23 cellular contexts compared by ENCODE assay signal in the genomic region with DNA sequence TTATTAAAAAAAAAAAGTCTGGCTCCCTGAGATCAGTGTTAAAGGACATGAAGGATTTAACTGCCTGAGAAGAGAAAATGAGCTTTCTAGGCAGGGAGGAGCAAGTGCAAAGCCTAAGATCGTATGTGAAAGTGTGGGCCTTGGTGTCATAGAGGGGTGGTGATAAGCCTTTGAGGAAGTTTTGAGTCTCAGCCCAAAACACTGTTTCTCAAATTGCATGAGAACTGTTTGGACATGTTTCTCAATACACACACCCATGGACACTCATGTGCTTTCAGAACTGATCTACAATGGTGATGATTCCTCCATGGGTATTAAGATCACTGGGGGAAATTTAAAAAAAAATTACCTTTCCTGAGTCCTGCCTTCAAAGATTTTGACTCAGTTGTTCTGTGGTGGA.
"Had no signal": no experiment of that assay in that cellular context is flagged by ENCODE, and none has a peak within 500 bp of the region (broad histone marks: within the 10 kb centered on the region; RNA-seq: fewer than 3 reads in every experiment).

No MANE protein-coding gene starts in this region.

- H3K9me3 ChIP-seq: Peyer's patch, SJCRH30 had no signal

- H3K4me2 ChIP-seq: KMS-11, PC-9 had no signal

- ATAC-seq: K562, Right ventricle myocardium inferior, SK-N-SH treated with all-trans-retinoic acid at 6 μM for 48 hours had no signal

- H3K4me1 ChIP-seq: Peyer's patch, SJCRH30 had no signal

- DNase-seq: Kasumi-1, MV-4-11, NCI-H1092, NCI-H1105 treated with DMSO at 0.1 percent for 48 hours, NCI-H1417 treated with DMSO at 0.1 percent for 48 hours, NCI-H146, NCI-H1694 treated with DMSO at 0.1 percent for 48 hours, NCI-H1930, NCI-H2081, NCI-H2107, NCI-H2227 treated with DMSO at 0.1 percent for 48 hours, NCI-H524, NCI-H526 treated with DMSO at 0.1 percent for 48 hours, NCI-H748 treated with DMSO at 0.1 percent for 48 hours, PC-9, Peyer's patch, SHP77 treated with DMSO at 0.1 percent for 48 hours, SJCRH30 had no signal

- H3K9ac ChIP-seq: KMS-11 had no signal

- H3K27me3 ChIP-seq: Peyer's patch, SJCRH30 had no signal

- H3K27ac ChIP-seq: HL-60, KMS-11, PC-9, Peyer's patch, SJCRH30 had no signal

- H3K4me3 ChIP-seq: K562, PC-9, Peyer's patch, SJCRH30 had no signal

- H2AFZ ChIP-seq: PC-9 had no signal

- H3K36me3 ChIP-seq: Peyer's patch, SJCRH30 had no signal
